28 cellular contexts compared by ENCODE assay signal in the genomic region with DNA sequence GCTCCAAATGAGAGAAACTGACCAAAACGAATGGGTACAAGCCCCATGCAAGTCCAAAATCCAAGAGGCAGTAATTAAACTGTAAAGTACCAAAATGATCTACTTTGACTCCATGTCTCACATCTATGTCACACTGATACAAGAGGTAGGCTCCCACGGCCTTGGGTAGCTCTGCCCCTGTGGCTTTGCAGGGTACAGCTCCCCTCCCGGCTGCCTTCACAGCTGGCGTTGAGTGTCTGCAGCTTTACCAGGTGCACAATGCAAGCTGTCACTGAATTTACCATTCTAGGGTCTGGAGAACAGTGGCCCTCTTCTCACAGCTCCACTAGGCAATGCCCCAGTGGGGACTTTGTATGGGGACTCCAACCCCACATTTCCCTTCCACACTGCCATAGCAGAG.
"Had no signal": no experiment of that assay in that cellular context is flagged by ENCODE, and none has a peak within 500 bp of the region (broad histone marks: within the 10 kb centered on the region; RNA-seq: fewer than 3 reads in every experiment).

No MANE protein-coding gene starts in this region.

- H3K4me3 ChIP-seq: left ventricle myocardium inferior, lung, ovary, skin epidermis, suprapubic skin, thoracic aorta, tibial artery, upper lobe of right lung had no signal

- H3K27me3 ChIP-seq: ovary, suprapubic skin, tibial artery, upper lobe of right lung had no signal

- FAIRE-seq: islet of Langerhans, urothelium cell line had no signal

- DNase-seq: hypothalamus; immature natural killer cell; left ventricle myocardium inferior; mesendoderm; naive B cell; natural killer cell; nephron progenitor cell; ovary; retina; right cardiac atrium; stimulated activated CD4-positive, alpha-beta T cell treated with anti-CD3 and anti-CD28 coated beads, Interleukin-12 subunit alpha, Interleukin-12 subunit beta, amount 100 ng/mL, for 4 hours; stimulated activated CD4-positive, alpha-beta T cell treated with anti-CD3 and anti-CD28 coated beads, Interleukin-15, amount 100 ng/mL, for 24 hours; stimulated activated CD4-positive, alpha-beta T cell treated with anti-CD3 and anti-CD28 coated beads, Interleukin-2, amount 100 ng/mL, for 24 hours; stimulated activated CD4-positive, alpha-beta T cell treated with anti-CD3 and anti-CD28 coated beads, Interleukin-4, amount 100 ng/mL, for 1 hour; stimulated activated naive CD4-positive, alpha-beta T cell; tibial artery; trophoblast cell; upper lobe of right lung had no signal

- H3K36me3 ChIP-seq: left ventricle myocardium inferior, ovary, suprapubic skin, thoracic aorta, tibial artery, upper lobe of right lung had no signal

- H3K36me3 Mint-ChIP-seq: natural killer cell had no signal

- H3K4me1 Mint-ChIP-seq: immature natural killer cell, nephron progenitor cell had no signal

- H3K9me3 ChIP-seq: left ventricle myocardium inferior, ovary, suprapubic skin, thoracic aorta, upper lobe of right lung had no signal

- H3K9me3 Mint-ChIP-seq: immature natural killer cell, natural killer cell, nephron progenitor cell had no signal

- H3K27ac Mint-ChIP-seq: immature natural killer cell; mesothelial cell of epicardium; natural killer cell; progenitor cell of endocrine pancreas; stimulated activated naive CD8-positive, alpha-beta T cell treated with anti-CD3 and anti-CD28 coated beads, Interleukin-15, Interleukin-2, amounts not matched to agents 100 ng/mL and 50 ng/mL, for 24 hours had no signal

- H3K4me1 ChIP-seq: upper lobe of right lung had no signal

- H3K27ac ChIP-seq: left ventricle myocardium inferior, ovary, skin epidermis, suprapubic skin, thoracic aorta, tibial artery, upper lobe of right lung had no signal

- H3K27me3 Mint-ChIP-seq: naive B cell; progenitor cell of endocrine pancreas; stimulated activated naive CD8-positive, alpha-beta T cell treated with anti-CD3 and anti-CD28 coated beads, Interleukin-15, Interleukin-2, amounts not matched to agents 100 ng/mL and 50 ng/mL, for 24 hours had no signal

- ATAC-seq: natural killer cell, right cardiac atrium, sciatic nerve, upper lobe of right lung had no signal

- H3K4me3 Mint-ChIP-seq: immature natural killer cell; mesothelial cell of epicardium; natural killer cell; nephron progenitor cell; stimulated activated naive CD8-positive, alpha-beta T cell treated with anti-CD3 and anti-CD28 coated beads, Interleukin-15, Interleukin-2, amounts not matched to agents 100 ng/mL and 50 ng/mL, for 24 hours had no signal
